Comparison of ENCODE assay signal across 10 cellular contexts in the genomic region with DNA sequence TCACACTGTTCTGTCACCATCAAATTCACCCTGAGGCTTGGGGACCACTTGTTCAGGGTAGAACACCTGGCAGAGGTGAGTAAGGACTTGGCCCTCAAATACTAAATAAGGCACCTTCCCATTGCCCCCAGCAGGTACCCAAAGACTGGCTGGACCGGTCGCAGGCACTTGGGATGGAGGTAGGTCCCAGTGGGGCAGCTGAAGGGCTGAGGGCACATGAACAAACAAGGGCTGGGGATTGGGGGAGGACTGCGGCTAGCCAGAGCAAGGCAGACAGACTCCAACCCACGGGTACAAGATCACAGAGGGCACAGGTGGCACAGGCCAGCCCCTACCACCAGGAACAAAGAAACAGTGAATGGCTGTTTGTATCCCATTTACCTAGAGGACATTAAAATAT. TPM values are rescaled to one million over a fixed set of nuclear protein-coding genes. Genes with fewer than 3 reads are reported as not detected.
DNase-seq lines count a peak whose midpoint lies in the region; ATAC-seq and TF ChIP-seq lines count a peak whose summit lies in the region.
"Had no signal": no experiment of that assay in that cellular context is flagged by ENCODE, and none has a peak within 500 bp of the region (broad histone marks: within the 10 kb centered on the region; RNA-seq: fewer than 3 reads in every experiment).

No MANE protein-coding gene starts in this region.

- peak overlapping the region; percentile 96 for H3K4me3 Mint-ChIP-seq in activated CD8-positive, alpha-beta memory T cell treated with anti-CD3 and anti-CD28 coated beads, Interleukin-2, amount 10 ng/mL, durations not matched to agents 7 days and 5 days
- peak overlapping the region; percentile 58 for H3K4me3 Mint-ChIP-seq in stimulated activated memory B cell treated with anti-CD40 and anti-IgM and Interleukin-4, amounts not matched to agents 10 μg/mL and 1 μg/mL and 100 μg/mL, for 72 hours

- no peak for TF ChIP-seq CTCF in SU-DHL-6 (IDR thresholded peaks at IDR 0.05; ENCODE audit: insufficient read depth, low read length, poor library complexity, severe bottlenecking)

- H3K4me1 ChIP-seq in right cardiac atrium (ENCODE audit: control insufficient read depth, insufficient read depth, low read length), result no peaks in the 10 kb centered on the region

- H3K36me3 ChIP-seq in SU-DHL-6 (ENCODE audit: low read length), result no peaks in the 10 kb centered on the region

- H4K20me1 ChIP-seq in SU-DHL-6 (ENCODE audit: low read depth, low read length), result no peaks in the 10 kb centered on the region; the same call in 1 of the 2 replicates

- H3K27ac ChIP-seq in SU-DHL-6 (ENCODE audit: low read depth, low read length) (no peak overlapping the region), right cardiac atrium (ENCODE audit: low read length) (peak overlapping the region; percentile 3)

- H3K9me3 Mint-ChIP-seq in activated CD8-positive, alpha-beta memory T cell treated with anti-CD3 and anti-CD28 coated beads, Interleukin-2, amount 10 ng/mL, durations not matched to agents 7 days and 5 days (ENCODE audit: low read depth), result no peaks in the 10 kb centered on the region
- no peaks in the 10 kb centered on the region for H3K9me3 Mint-ChIP-seq in stimulated activated memory B cell treated with anti-CD40 and anti-IgM and Interleukin-4, amounts not matched to agents 10 μg/mL and 1 μg/mL and 100 μg/mL, for 72 hours

- ATAC-seq in activated CD8-positive, alpha-beta memory T cell treated with anti-CD3 and anti-CD28 coated beads, Interleukin-2, amount 10 ng/mL, durations not matched to agents 7 days and 5 days, result no peak
- peak in 1 of 2 donors; percentile 7 for ATAC-seq in right cardiac atrium
- ATAC-seq in stimulated activated memory B cell treated with anti-CD40 and anti-IgM and Interleukin-4, amounts not matched to agents 10 μg/mL and 1 μg/mL and 100 μg/mL, for 72 hours, result no peak
- no peak for ATAC-seq in HG03342 (IDR thresholded peaks at IDR 0.05; ENCODE audit: unreplicated experiment)

- DNase-seq in activated CD8-positive, alpha-beta memory T cell treated with anti-CD3 and anti-CD28 coated beads, Interleukin-2, amount 10 ng/mL, durations not matched to agents 7 days and 5 days, result no peak
- no peak for DNase-seq in activated CD8-positive, alpha-beta memory T cell treated with anti-CD3 and anti-CD28 coated beads for 24 hours
- DNase-seq in right cardiac atrium (no peak), ureter (ENCODE audit: low spot score) (no peak), pons (ENCODE audit: low spot score) (no peak)
- DNase-seq: NCI-H1105 treated with DMSO at 0.1 percent for 48 hours, tibial artery had no signal

- intact Hi-C loops in right cardiac atrium (cut with DNase I), result no loop called here

- H3K36me3 Mint-ChIP-seq in activated CD8-positive, alpha-beta memory T cell treated with anti-CD3 and anti-CD28 coated beads, Interleukin-2, amount 10 ng/mL, durations not matched to agents 7 days and 5 days, result peaks cover 18% of the 10 kb centered on the region
- H3K36me3 Mint-ChIP-seq in stimulated activated memory B cell treated with anti-CD40 and anti-IgM and Interleukin-4, amounts not matched to agents 10 μg/mL and 1 μg/mL and 100 μg/mL, for 72 hours, result peaks cover 25% of the 10 kb centered on the region

- H2AFZ ChIP-seq in SU-DHL-6 (ENCODE audit: low read depth, low read length, severe bottlenecking), result no peak overlapping the region

- CTCF ChIA-PET in activated CD8-positive, alpha-beta memory T cell treated with anti-CD3 and anti-CD28 coated beads, Interleukin-2, amount 10 ng/mL, durations not matched to agents 7 days and 5 days (lab: Charles Lee), result interaction anchor here (1.1 to 2.4 kb wide), 2 partner anchors 12 to 45 kb away, joined by 3 to 14 read pairs; no protein-coding TSS in a partner anchor

- peaks cover 31% of the 10 kb centered on the region for H3K4me1 Mint-ChIP-seq in activated CD8-positive, alpha-beta memory T cell treated with anti-CD3 and anti-CD28 coated beads, Interleukin-2, amount 10 ng/mL, durations not matched to agents 7 days and 5 days
- peaks cover 36% of the 10 kb centered on the region for H3K4me1 Mint-ChIP-seq in stimulated activated memory B cell treated with anti-CD40 and anti-IgM and Interleukin-4, amounts not matched to agents 10 μg/mL and 1 μg/mL and 100 μg/mL, for 72 hours

- H3K9me3 ChIP-seq in SU-DHL-6 (ENCODE audit: insufficient read depth, low read length) (no peaks in the 10 kb centered on the region), right cardiac atrium (ENCODE audit: control insufficient read depth, low read length) (no peaks in the 10 kb centered on the region)
- H3K9me3 ChIP-seq: tibial artery had no signal

- WGBS in right cardiac atrium, result 82% methylated on average over 4 of the region's 4 CpGs

- 0 out of 2 replicates have a peak, but pooled peaks cover 5% of the 10 kb centered on the region for H3F3A ChIP-seq in SU-DHL-6 (ENCODE audit: insufficient read depth)

- H3K4me3 ChIP-seq in SU-DHL-6 (ENCODE audit: insufficient read depth, low read length, poor library complexity, severe bottlenecking), result peak overlapping the region; percentile 99
- no peak overlapping the region for H3K4me3 ChIP-seq in right cardiac atrium (ENCODE audit: low read length)

- H3K27me3 ChIP-seq in SU-DHL-6 (ENCODE audit: low read length) (no peaks in the 10 kb centered on the region), right cardiac atrium (ENCODE audit: control insufficient read depth, insufficient read depth) (no peaks in the 10 kb centered on the region)
- H3K27me3 ChIP-seq: tibial artery had no signal

- no peaks in the 10 kb centered on the region for H3K9me2 ChIP-seq in SU-DHL-6 (replicated peaks; ENCODE audit: insufficient read depth, low read length)

- peaks cover 49% of the 10 kb centered on the region for H3K79me2 ChIP-seq in SU-DHL-6 (ENCODE audit: insufficient read depth, low read length)

- peak overlapping the region; percentile 66 for H3K4me2 ChIP-seq in SU-DHL-6 (ENCODE audit: low read depth, low read length, poor library complexity, severe bottlenecking)

- H3K9ac ChIP-seq in SU-DHL-6 (ENCODE audit: low read length), result peak overlapping the region; percentile 100; the same call in 1 of the 2 replicates

- no peaks in the 10 kb centered on the region for H3K27me3 Mint-ChIP-seq in activated CD8-positive, alpha-beta memory T cell treated with anti-CD3 and anti-CD28 coated beads, Interleukin-2, amount 10 ng/mL, durations not matched to agents 7 days and 5 days
- H3K27me3 Mint-ChIP-seq in stimulated activated memory B cell treated with anti-CD40 and anti-IgM and Interleukin-4, amounts not matched to agents 10 μg/mL and 1 μg/mL and 100 μg/mL, for 72 hours, result no peaks in the 10 kb centered on the region

- peak overlapping the region; percentile 26 for H3K27ac Mint-ChIP-seq in activated CD8-positive, alpha-beta memory T cell treated with anti-CD3 and anti-CD28 coated beads, Interleukin-2, amount 10 ng/mL, durations not matched to agents 7 days and 5 days
- H3K27ac Mint-ChIP-seq in stimulated activated memory B cell treated with anti-CD40 and anti-IgM and Interleukin-4, amounts not matched to agents 10 μg/mL and 1 μg/mL and 100 μg/mL, for 72 hours, result peak overlapping the region; percentile 98

RNA-seq across cellular contexts. Expression of gene MRPS25, which starts 1.9 kb away (rescaled TPM):
- 10 to 100 TPM; 65.3 to 66.9 TPM for total RNA-seq in activated CD8-positive, alpha-beta memory T cell treated with anti-CD3 and anti-CD28 coated beads, Interleukin-2, amount 10 ng/mL, durations not matched to agents 7 days and 5 days
- total RNA-seq in right cardiac atrium, result 10 to 100 TPM; 63.4 to 93.0 (median 89.8) TPM
- 125 TPM for polyA plus RNA-seq in right cardiac atrium
- total RNA-seq in ureter, result 99.3 TPM

RNA-seq across cellular contexts. Expression of gene RBSN, which starts 35.7 kb away (rescaled TPM):
- total RNA-seq in activated CD8-positive, alpha-beta memory T cell treated with anti-CD3 and anti-CD28 coated beads, Interleukin-2, amount 10 ng/mL, durations not matched to agents 7 days and 5 days, result 10 to 100 TPM; 15.7 to 21.8 TPM
- total RNA-seq in right cardiac atrium (10 to 100 TPM; 20.1 to 26.7 (median 20.5) TPM), ureter (28.0 TPM)
- polyA plus RNA-seq in right cardiac atrium, result 7.3 TPM
